8 cellular contexts compared by ENCODE assay signal in the genomic region with DNA sequence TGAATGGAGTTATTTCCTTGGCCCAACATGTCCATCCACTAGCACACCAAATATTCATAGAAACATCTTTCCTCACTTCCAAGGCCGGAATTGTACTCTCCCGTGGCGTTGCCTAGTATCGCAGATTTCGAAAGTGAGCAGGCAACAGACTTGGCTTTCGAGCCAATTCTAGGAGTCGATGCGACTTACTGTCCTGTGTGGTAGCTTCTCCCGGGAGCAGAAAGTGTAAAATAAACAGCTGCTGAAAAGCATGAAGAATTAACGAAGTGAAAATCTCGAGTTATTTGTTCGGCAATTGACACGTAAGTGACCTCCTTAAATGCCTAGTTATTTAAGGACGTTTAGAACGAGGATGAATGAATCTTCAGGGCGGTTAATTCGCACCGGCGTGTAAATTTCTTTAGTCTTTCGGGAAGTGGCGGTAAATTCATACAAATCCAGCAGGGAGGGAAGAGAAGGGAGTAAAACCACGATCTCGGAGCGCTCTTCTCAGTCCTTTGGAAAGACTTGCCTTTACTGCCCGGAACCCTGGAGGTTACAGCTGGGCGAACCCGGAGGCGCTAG. TPM values are rescaled to one million over a fixed set of nuclear protein-coding genes. Genes with fewer than 3 reads are reported as not detected.
DNase-seq lines count a peak whose midpoint lies in the region; ATAC-seq and TF ChIP-seq lines count a peak whose summit lies in the region.

No MANE protein-coding gene starts in this region.

- TF ChIP-seq EP300 in gastroesophageal sphincter (IDR thresholded peaks at IDR 0.05) = no peak

- TF ChIP-seq CTCF in LNCaP clone FGC (IDR thresholded peaks at IDR 0.05; ENCODE audit: control insufficient read depth, extremely low read depth, insufficient read depth) (no peak), gastroesophageal sphincter (IDR thresholded peaks at IDR 0.05) (no peak)

- peak overlapping the region; percentile 61 to 94 (median 91) for H3K27ac ChIP-seq in gastroesophageal sphincter

- DNase-seq in NCI-H510A treated with DMSO at 0.1 percent for 48 hours (lab: John Stamatoyannopoulos, UW) (peak; percentile 78), NCI-H510A (lab: John Stamatoyannopoulos, UW) (no peak), LNCaP clone FGC (ENCODE audit: low read depth) (peak; percentile 4), NCI-H1048 (lab: John Stamatoyannopoulos, UW) (no peak)

- no peaks in the 10 kb centered on the region for H3K36me3 Mint-ChIP-seq in activated T-helper 17 cell treated with anti-CD3 and anti-CD28 coated beads, Interleukin-2, amount 50 U/mL, for 72 hours (ENCODE audit: low read depth)

- 0% methylated on average over 9 to 24 of the region's 28 CpGs for WGBS in gastroesophageal sphincter (ENCODE audit: low coverage in 1 of 2), 2 donors

- H3K4me3 ChIP-seq in LNCaP clone FGC (ENCODE audit: low read depth, low read length) (peak overlapping the region; percentile 50), gastroesophageal sphincter (peak overlapping the region; percentile 68 to 69), neuron (ENCODE audit: low read length) (peak overlapping the region; percentile 73)

- no peak for TF ChIP-seq POLR2A in gastroesophageal sphincter (IDR thresholded peaks at IDR 0.05)

- H3K4me1 ChIP-seq in gastroesophageal sphincter (peaks cover 0 to 37% (median 9%) of the 10 kb centered on the region in 3 donors), neuron (ENCODE audit: insufficient read depth, low read length) (peaks cover 23% of the 10 kb centered on the region)

- no peaks in the 10 kb centered on the region for H3K9me3 ChIP-seq in gastroesophageal sphincter
- no peaks in the 10 kb centered on the region for H3K9me3 ChIP-seq in neuron (ENCODE audit: low read length)

- H3K4me1 Mint-ChIP-seq in activated T-helper 17 cell treated with anti-CD3 and anti-CD28 coated beads, Interleukin-2, amount 50 U/mL, for 72 hours = peaks cover 5% of the 10 kb centered on the region

- no peaks in the 10 kb centered on the region for H3K36me3 ChIP-seq in gastroesophageal sphincter
- H3K36me3 ChIP-seq in neuron (ENCODE audit: insufficient read depth, low read length) = no peaks in the 10 kb centered on the region

- H3K27me3 Mint-ChIP-seq in activated T-helper 17 cell treated with anti-CD3 and anti-CD28 coated beads, Interleukin-2, amount 50 U/mL, for 72 hours = peaks cover 5% of the 10 kb centered on the region

- peak overlapping the region; percentile 73 for H3K27ac Mint-ChIP-seq in activated T-helper 17 cell treated with anti-CD3 and anti-CD28 coated beads, Interleukin-2, amount 50 U/mL, for 72 hours

- peak overlapping the region; percentile 95 for H3K4me3 Mint-ChIP-seq in activated T-helper 17 cell treated with anti-CD3 and anti-CD28 coated beads, Interleukin-2, amount 50 U/mL, for 72 hours

- H3K9me3 Mint-ChIP-seq in activated T-helper 17 cell treated with anti-CD3 and anti-CD28 coated beads, Interleukin-2, amount 50 U/mL, for 72 hours = no peaks in the 10 kb centered on the region

- peak; percentile 19 for ATAC-seq in activated T-helper 17 cell treated with anti-CD3 and anti-CD28 coated beads, Interleukin-2, amount 50 U/mL, for 72 hours (replicated peaks)
- peak; percentile 75 for ATAC-seq in gastroesophageal sphincter
- no peak for ATAC-seq in GM21447 (IDR thresholded peaks at IDR 0.05; ENCODE audit: unreplicated experiment)

- peak overlapping the region; percentile 97 for H2AFZ ChIP-seq in neuron (ENCODE audit: low read depth, low read length)

- H3K27me3 ChIP-seq in gastroesophageal sphincter (no peaks in the 10 kb centered on the region), neuron (ENCODE audit: insufficient read depth, low read length) (peaks cover 13% of the 10 kb centered on the region)

RNA-seq across cellular contexts. Expression of a gene that starts 0.4 kb away (rescaled TPM):
- total RNA-seq in activated T-helper 17 cell treated with anti-CD3 and anti-CD28 coated beads, Interleukin-2, amount 50 U/mL, for 72 hours = 1 to 10 TPM; 1.6 to 3.8 TPM
- 10 to 100 TPM; 20.1 to 37.3 (median 28.1) TPM for total RNA-seq in gastroesophageal sphincter

Comparison
In these comparisons a context has a peak if more than half of its experiments do, and no peak if none do; other contexts are left out.
1. DNase-seq: peak in NCI-H510A treated with DMSO at 0.1 percent for 48 hours (single experiment) and LNCaP clone FGC (single experiment); none in NCI-H510A (single experiment) and NCI-H1048 (single experiment).
2. RNA of a gene that starts 0.4 kb away (total RNA-seq): 20.1 to 37.3 TPM in gastroesophageal sphincter; 1.6 to 3.8 TPM in activated T-helper 17 cell treated with anti-CD3 and anti-CD28 coated beads, Interleukin-2, amount 50 U/mL, for 72 hours; every median in the first group is over 4 times any median in the second.
3. Peak in every context shown above with its lines, with median percentiles within 50 percentile points of each other: H3K4me3 ChIP-seq.